In genomic region chr14:52124791-52125661, GRCh38 we compare ENCODE assay signal across 11 cellular contexts. TPM values are rescaled to one million over a fixed set of nuclear protein-coding genes. Genes with fewer than 3 reads are reported as not detected.
DNase-seq lines count a peak whose midpoint lies in the region; ATAC-seq and TF ChIP-seq lines count a peak whose summit lies in the region.
"Had no signal": no experiment of that assay in that cellular context is flagged by ENCODE, and none has a peak within 500 bp of the region (broad histone marks: within the 10 kb centered on the region; RNA-seq: fewer than 3 reads in every experiment).

No MANE protein-coding gene starts in this region.

- in situ Hi-C loops in mammary epithelial cell (cut with MboI; ENCODE audit: low sequenced_read_pairs in 2 of 2) = loop anchor here in 1 of 2 donors (25.0 kb wide), 1 partner anchor 88 kb away; no protein-coding TSS in a partner anchor

- H3K4me1 ChIP-seq in mammary epithelial cell (ENCODE audit: insufficient read depth, low read length) (peaks cover 6% of the 10 kb centered on the region), thymus (ENCODE audit: control insufficient read depth, insufficient read depth, low read length) (no peaks in the 10 kb centered on the region), MM.1S (ENCODE audit: low read length) (no peaks in the 10 kb centered on the region)
- H3K4me1 ChIP-seq: SJCRH30 had no signal

- ATAC-seq in HG03432 (IDR thresholded peaks at IDR 0.05; ENCODE audit: unreplicated experiment) = no peak
- no peak for ATAC-seq in HG02884 (IDR thresholded peaks at IDR 0.05; ENCODE audit: unreplicated experiment)

- intact Hi-C loops in mammary epithelial cell (cut with micrococcal nuclease) = no loop called here

- H3K4me3 ChIP-seq in mammary epithelial cell (replicated peaks in 1 of 3; ENCODE audit: insufficient read depth in 1 of 3, low read depth in 2 of 3, low read length in 3 of 3) (no peak overlapping the region), thymus (ENCODE audit: low read length) (no peak overlapping the region), MM.1S (ENCODE audit: low read length) (no peak overlapping the region)
- H3K4me3 ChIP-seq: SJCRH30 had no signal

- H3K27me3 ChIP-seq in mammary epithelial cell (ENCODE audit: insufficient read depth, low read length) = no peaks in the 10 kb centered on the region
- H3K27me3 ChIP-seq in thymus (ENCODE audit: control insufficient read depth, insufficient read depth) = no peaks in the 10 kb centered on the region
- H3K27me3 ChIP-seq in MM.1S (replicated peaks; ENCODE audit: insufficient read depth, low read length) = no peaks in the 10 kb centered on the region
- H3K27me3 ChIP-seq: SJCRH30 had no signal

- no TSS peak for BruUV-seq in mammary epithelial cell (replicated peaks; lab: Mats Ljungman, UMichigan)

- H2AFZ ChIP-seq in mammary epithelial cell (ENCODE audit: low read depth, low read length) = peak overlapping the region; percentile 66
- no peak overlapping the region for H2AFZ ChIP-seq in MM.1S (ENCODE audit: low read length)

- 57% methylated on average over 6 of the region's 7 CpGs for WGBS in mammary epithelial cell (ENCODE audit: low coverage, missing lambda C conversion rate)
- WGBS in thymus = 79% methylated on average over 7 of the region's 7 CpGs

- DNase-seq in NCI-H1436 (lab: John Stamatoyannopoulos, UW) = peak; percentile 59
- DNase-seq in NCI-H1436 treated with DMSO at 0.1 percent for 48 hours (lab: John Stamatoyannopoulos, UW) = no peak
- DNase-seq in mammary epithelial cell = peak; percentile 21
- peak; percentile 41 for DNase-seq in iPS-NIHi7 (ENCODE audit: extremely low spot score)
- no peak for DNase-seq in MM.1S
- DNase-seq: activated naive CD4-positive, alpha-beta T cell; SJCRH30 had no signal

- no peaks in the 10 kb centered on the region for H3K9me3 ChIP-seq in mammary epithelial cell (replicated peaks; ENCODE audit: insufficient read depth, low read length)
- no peaks in the 10 kb centered on the region for H3K9me3 ChIP-seq in thymus (ENCODE audit: control insufficient read depth)
- no peaks in the 10 kb centered on the region for H3K9me3 ChIP-seq in MM.1S (replicated peaks; ENCODE audit: insufficient read depth, low read length)
- H3K9me3 ChIP-seq: SJCRH30 had no signal

- H3K4me2 ChIP-seq in mammary epithelial cell (ENCODE audit: insufficient read depth, low read depth, low read length) (no peak overlapping the region), MM.1S (ENCODE audit: low read depth, low read length) (no peak overlapping the region)

- H4K20me1 ChIP-seq in mammary epithelial cell (ENCODE audit: insufficient read depth, low read length) (no peaks in the 10 kb centered on the region), MM.1S (ENCODE audit: insufficient read depth, low read length) (no peaks in the 10 kb centered on the region)

- H3K36me3 ChIP-seq in mammary epithelial cell (ENCODE audit: insufficient read depth, low read length) (no peaks in the 10 kb centered on the region), thymus (ENCODE audit: control insufficient read depth, insufficient read depth) (no peaks in the 10 kb centered on the region), MM.1S (replicated peaks; ENCODE audit: insufficient read depth, low read length) (no peaks in the 10 kb centered on the region)
- H3K36me3 ChIP-seq: SJCRH30 had no signal

- no peaks in the 10 kb centered on the region for H3K79me2 ChIP-seq in mammary epithelial cell (ENCODE audit: insufficient read depth, low read length)
- no peaks in the 10 kb centered on the region for H3K79me2 ChIP-seq in MM.1S (ENCODE audit: low read length)

- TF ChIP-seq CTCF in mammary epithelial cell (conservative IDR thresholded peaks at IDR 0.05 in 1 of 2, IDR thresholded peaks at IDR 0.05 in 1 of 2; ENCODE audit: extremely low read depth in 1 of 2, insufficient read depth in 1 of 2, low read depth in 1 of 2, low read length in 2 of 2) (no peak), MM.1S (IDR thresholded peaks at IDR 0.05; ENCODE audit: low read length) (no peak)

- H3F3A ChIP-seq in MM.1S (ENCODE audit: insufficient read depth, low read length) = no peaks in the 10 kb centered on the region

- H3K27ac ChIP-seq in mammary epithelial cell (ENCODE audit: insufficient read depth, low read depth, low read length) (peak overlapping the region; percentile 13), thymus (ENCODE audit: low read depth) (peak overlapping the region; percentile 31), MM.1S (ENCODE audit: low read length) (no peak overlapping the region)
- H3K27ac ChIP-seq: 22Rv1, SJCRH30 had no signal

- dilution Hi-C loops in mammary epithelial cell (cut with HindIII; ENCODE audit: low sequenced_read_pairs) = no loop called here

- no peaks in the 10 kb centered on the region for H3K9me2 ChIP-seq in MM.1S (replicated peaks; ENCODE audit: insufficient read depth, low read length)

- no peak overlapping the region for H3K9ac ChIP-seq in mammary epithelial cell (ENCODE audit: insufficient read depth, low read length)
- no peak overlapping the region for H3K9ac ChIP-seq in MM.1S (ENCODE audit: low read length)

- CTCF ChIA-PET in mammary epithelial cell (lab: Charles Lee; ENCODE audit: low non-redundant PET) = interaction anchor here (0.6 kb wide), 1 partner anchor 48 kb away, joined by 3 read pairs; no protein-coding TSS in a partner anchor

RNA-seq across cellular contexts. Expression of gene NID2, which starts 56.2 kb away (rescaled TPM):
- total RNA-seq in mammary epithelial cell = 10 to 100 TPM in 1 of 2 donors, 1 to 10 TPM in 1; 4.8 to 17.2 TPM
- polyA plus RNA-seq in mammary epithelial cell (20.6 TPM), thymus (2.5 TPM)
- polyA minus RNA-seq in mammary epithelial cell = 36.6 TPM

Comparison
In these comparisons a context has a peak if more than half of its experiments do, and no peak if none do; other contexts are left out.
1. DNase-seq: peak in NCI-H1436 (single experiment), mammary epithelial cell (single experiment) and iPS-NIHi7 (single experiment); none in NCI-H1436 treated with DMSO at 0.1 percent for 48 hours (single experiment) and MM.1S (single experiment).